ENCODE assay signal across 7 cellular contexts in genomic region chr11:45922425-45923082, GRCh38. TPM values are rescaled to one million over a fixed set of nuclear protein-coding genes. Genes with fewer than 3 reads are reported as not detected.
DNase-seq lines count a peak whose midpoint lies in the region; ATAC-seq and TF ChIP-seq lines count a peak whose summit lies in the region.

LARGE2 (plus strand) TSS chr11:45922656; CDS start chr11:45922883, 227 bp downstream.

- peaks cover 0 to 3% (median 0%) of the 10 kb centered on the region in 5 donors for H3K27me3 Mint-ChIP-seq in naive thymus-derived CD8-positive, alpha-beta T cell

- DNase-seq in H7 (peak; percentile 99), NCI-H69 (lab: John Stamatoyannopoulos, UW) (peak; percentile 77), colonic mucosa (peak; percentile 50), NCI-H446 treated with DMSO at 0.1 percent for 48 hours (lab: John Stamatoyannopoulos, UW) (no peak), GOT3 (lab: John Stamatoyannopoulos, UW) (no peak), GF-D8 (lab: John Stamatoyannopoulos, UW) (no peak)
- peak in 7 of 10 donors; percentile 21 to 63 (median 31) for DNase-seq in naive thymus-derived CD8-positive, alpha-beta T cell

- H3K27ac Mint-ChIP-seq in naive thymus-derived CD8-positive, alpha-beta T cell: peak within 1 kb of the TSS in 9 of 10 donors; percentile 47 to 88 (median 68)

- H3K36me3 ChIP-seq in H7 (replicated peaks; ENCODE audit: control insufficient read depth, insufficient read depth, low read length): peaks cover 5% of the 10 kb centered on the region
- no peaks in the 10 kb centered on the region for H3K36me3 ChIP-seq in colonic mucosa

- peak within 1 kb of the TSS; percentile 69 for H3K4me3 ChIP-seq in H7 (ENCODE audit: insufficient read depth, low read depth, low read length)
- H3K4me3 ChIP-seq in colonic mucosa: peak within 1 kb of the TSS; percentile 44

- no peaks in the 10 kb centered on the region for H3K9me3 ChIP-seq in colonic mucosa

- TF ChIP-seq CTCF in colonic mucosa (IDR thresholded peaks at IDR 0.05): no peak

- peak within 1 kb of the TSS; percentile 78 to 96 (median 85) for H3K4me3 Mint-ChIP-seq in naive thymus-derived CD8-positive, alpha-beta T cell

- intact Hi-C loops in colonic mucosa (cut with DNase I): no loop called here

- peak in 1 of 2 donors; percentile 10 for ATAC-seq in naive thymus-derived CD8-positive, alpha-beta T cell

- no peaks in the 10 kb centered on the region for H3K36me3 Mint-ChIP-seq in naive thymus-derived CD8-positive, alpha-beta T cell

- peaks cover 5% of the 10 kb centered on the region for H3K4me1 ChIP-seq in colonic mucosa

- H3K27me3 ChIP-seq in H7 (ENCODE audit: control insufficient read depth, insufficient read depth, low read length): peaks cover 13% of the 10 kb centered on the region
- H3K27me3 ChIP-seq in colonic mucosa: peaks cover 18% of the 10 kb centered on the region

- no peaks in the 10 kb centered on the region for H3K9me3 Mint-ChIP-seq in naive thymus-derived CD8-positive, alpha-beta T cell

- peak within 1 kb of the TSS in 1 of 2 donors; percentile 47 for H3K9ac ChIP-seq in colonic mucosa (ENCODE audit: low read depth in 2 of 2, low read length in 2 of 2)

- POLR2A ChIA-PET in naive thymus-derived CD8-positive, alpha-beta T cell (lab: Charles Lee): interaction anchor here (0.7 to 2.1 kb wide), 6 partner anchors 8 to 199 kb away, joined by 3 to 6 read pairs (median 4); no protein-coding TSS in a partner anchor

- H3K27ac ChIP-seq in colonic mucosa: no peak within 1 kb of the TSS

- H3K4me1 Mint-ChIP-seq in naive thymus-derived CD8-positive, alpha-beta T cell: peaks cover 20 to 54% (median 51%) of the 10 kb centered on the region in 4 donors

RNA-seq across cellular contexts. Expression of gene LARGE2, which starts in this region (rescaled TPM):
- 36.6 and 38.6 TPM in 2 replicates for total RNA-seq in H7 (2014; rRNA removed; shearing (Covaris generic))
- total RNA-seq in colonic mucosa: 1 to 10 TPM; 4.1 to 7.5 TPM
- total RNA-seq in naive thymus-derived CD8-positive, alpha-beta T cell: 1 to 10 TPM; 4.1 to 5.6 TPM
- polyA plus RNA-seq in naive thymus-derived CD8-positive, alpha-beta T cell: 1 to 10 TPM in 2 of 3 donors, under 1 TPM in 1; 0.71 to 2.0 (median 1.7) TPM

Comparison
In these comparisons a context has a peak if more than half of its experiments do, and no peak if none do; other contexts are left out.
1. DNase-seq: peak in H7 (single experiment), NCI-H69 (single experiment), colonic mucosa (single experiment) and naive thymus-derived CD8-positive, alpha-beta T cell (7 of 10); none in NCI-H446 treated with DMSO at 0.1 percent for 48 hours (single experiment), GOT3 (single experiment) and GF-D8 (single experiment).